ENCODE assay signal across 9 cellular contexts in the genomic region with DNA sequence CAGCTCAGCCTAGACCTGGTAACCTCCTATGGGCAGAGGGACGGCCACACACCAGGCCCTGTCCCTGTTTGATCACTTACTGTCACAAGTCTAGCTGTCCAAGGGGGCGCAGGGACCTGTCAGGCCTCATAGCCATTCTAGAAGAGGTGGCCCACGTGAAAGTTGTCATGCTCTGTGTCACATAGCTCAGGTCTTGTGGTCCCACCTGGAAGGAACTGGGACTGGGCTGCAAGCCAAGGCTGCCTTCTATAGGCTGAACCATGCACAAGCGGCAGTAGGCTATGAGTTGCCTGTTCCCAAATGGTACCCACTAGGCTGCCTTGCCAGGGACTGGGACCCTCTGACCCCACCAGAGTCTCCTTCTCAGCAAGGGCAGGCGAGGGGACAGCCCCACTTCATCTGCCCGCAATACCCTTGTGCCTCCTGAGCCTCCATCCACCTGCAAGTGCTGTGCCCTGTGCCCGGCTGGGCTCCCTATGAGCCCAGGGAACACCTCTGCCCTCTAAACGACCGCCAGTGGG.
DNase-seq lines count a peak whose midpoint lies in the region; ATAC-seq and TF ChIP-seq lines count a peak whose summit lies in the region.
"Had no signal": no experiment of that assay in that cellular context is flagged by ENCODE, and none has a peak within 500 bp of the region (broad histone marks: within the 10 kb centered on the region; RNA-seq: fewer than 3 reads in every experiment).

No MANE protein-coding gene starts in this region.

- no peaks in the 10 kb centered on the region for H3K9me3 ChIP-seq in iPS-20b (ENCODE audit: insufficient read depth, low read depth, low read length)

- no peak overlapping the region for H3K4me3 Mint-ChIP-seq in GM23338
- H3K4me3 Mint-ChIP-seq: mesothelial cell of epicardium had no signal

- H3K4me3 ChIP-seq in GM23338 (no peak overlapping the region), iPS-20b (ENCODE audit: low read length) (no peak overlapping the region)

- H3K36me3 ChIP-seq in GM23338 (ENCODE audit: insufficient read depth) = no peaks in the 10 kb centered on the region
- H3K36me3 ChIP-seq in iPS-20b (ENCODE audit: insufficient read depth, low read depth, low read length) = no peaks in the 10 kb centered on the region

- H3K27me3 Mint-ChIP-seq in GM23338 (ENCODE audit: insufficient read depth, low read depth, poor library complexity) = peaks cover 24% of the 10 kb centered on the region

- no peak for ATAC-seq in GM23338
- no peak for ATAC-seq in HG02970 (IDR thresholded peaks at IDR 0.05; ENCODE audit: low FRiP score, unreplicated experiment)
- ATAC-seq in GM21737 (IDR thresholded peaks at IDR 0.05; ENCODE audit: unreplicated experiment) = no peak
- ATAC-seq in GM18861 (IDR thresholded peaks at IDR 0.05; ENCODE audit: unreplicated experiment) = no peak

- TF ChIP-seq CTCF in GM23338 (conservative IDR thresholded peaks at IDR 0.05; ENCODE audit: low read depth in 2 of 2) = no peak

- H4K20me1 ChIP-seq in GM23338 (replicated peaks; ENCODE audit: insufficient read depth) = no peaks in the 10 kb centered on the region

- H3K27me3 ChIP-seq in GM23338 (ENCODE audit: insufficient read depth) (no peaks in the 10 kb centered on the region), iPS-20b (ENCODE audit: insufficient read depth, low read length) (no peaks in the 10 kb centered on the region)

- no peak overlapping the region for H2AFZ ChIP-seq in GM23338

- 0 out of 3 replicates have a peak, but pooled peaks cover 4% of the 10 kb centered on the region for H3K36me3 Mint-ChIP-seq in GM23338 (ENCODE audit: low read depth)
- H3K36me3 Mint-ChIP-seq: mesothelial cell of epicardium had no signal

- H3K9ac ChIP-seq in iPS-20b (ENCODE audit: low read depth, low read length) = peak overlapping the region; percentile 24; the same call in 1 of the 2 replicates

- H3K4me1 ChIP-seq in GM23338 (ENCODE audit: insufficient read depth) (peaks cover 11% of the 10 kb centered on the region), iPS-20b (ENCODE audit: insufficient read depth, low read length) (peaks cover 27% of the 10 kb centered on the region)

- peak overlapping the region; percentile 91 for H3K27ac Mint-ChIP-seq in GM23338

- DNase-seq in Daoy (ENCODE audit: low read depth) (peak; percentile 17), GM23338 (ENCODE audit: low spot score) (no peak), RPMI8226 (peak; percentile 95), NCI-H2081 (lab: John Stamatoyannopoulos, UW) (no peak)

- no peaks in the 10 kb centered on the region for H3K9me2 ChIP-seq in GM23338 (ENCODE audit: insufficient read depth)

- H3K4me2 ChIP-seq in GM23338 = 0 out of 2 replicates have a peak overlapping the region, but pooled peaks have one; percentile 24

- H3K4me1 Mint-ChIP-seq in GM23338 = peaks cover 54% of the 10 kb centered on the region

- H3F3A ChIP-seq in GM23338 (replicated peaks; ENCODE audit: low read depth) = peaks cover 10% of the 10 kb centered on the region

- H3K27ac ChIP-seq in GM23338 (ENCODE audit: low read depth) = peak overlapping the region; percentile 79
- peak overlapping the region; percentile 79 for H3K27ac ChIP-seq in iPS-20b (ENCODE audit: low read length)

- peaks cover 3% of the 10 kb centered on the region; the same call in 1 of the 3 replicates for H3K9me3 Mint-ChIP-seq in GM23338

- no peaks in the 10 kb centered on the region for H3K79me2 ChIP-seq in GM23338 (replicated peaks; ENCODE audit: insufficient read depth)

TF ChIP-seq in GM23338, 12 proteins besides CTCF, POLR2A, EP300 and RAD21:
- TF ChIP-seq ZNF114 (CRISPR knock-in tag; IDR thresholded peaks at IDR 0.05) (no peak), POLR2AphosphoS5 (IDR thresholded peaks at IDR 0.05; ENCODE audit: low read depth) (no peak), JUNB (IDR thresholded peaks at IDR 0.05; ENCODE audit: unreplicated experiment) (no peak), NANOG (IDR thresholded peaks at IDR 0.05; ENCODE audit: borderline replicate concordance) (no peak), STAT1 (IDR thresholded peaks at IDR 0.05; ENCODE audit: unreplicated experiment) (no peak)

Comparison
In these comparisons a context has a peak if more than half of its experiments do, and no peak if none do; other contexts are left out.
1. DNase-seq: peak in Daoy (single experiment) and RPMI8226 (single experiment); none in GM23338 (single experiment) and NCI-H2081 (0 of 2).